ENCODE assay signal across 1 cellular context in the genomic region with DNA sequence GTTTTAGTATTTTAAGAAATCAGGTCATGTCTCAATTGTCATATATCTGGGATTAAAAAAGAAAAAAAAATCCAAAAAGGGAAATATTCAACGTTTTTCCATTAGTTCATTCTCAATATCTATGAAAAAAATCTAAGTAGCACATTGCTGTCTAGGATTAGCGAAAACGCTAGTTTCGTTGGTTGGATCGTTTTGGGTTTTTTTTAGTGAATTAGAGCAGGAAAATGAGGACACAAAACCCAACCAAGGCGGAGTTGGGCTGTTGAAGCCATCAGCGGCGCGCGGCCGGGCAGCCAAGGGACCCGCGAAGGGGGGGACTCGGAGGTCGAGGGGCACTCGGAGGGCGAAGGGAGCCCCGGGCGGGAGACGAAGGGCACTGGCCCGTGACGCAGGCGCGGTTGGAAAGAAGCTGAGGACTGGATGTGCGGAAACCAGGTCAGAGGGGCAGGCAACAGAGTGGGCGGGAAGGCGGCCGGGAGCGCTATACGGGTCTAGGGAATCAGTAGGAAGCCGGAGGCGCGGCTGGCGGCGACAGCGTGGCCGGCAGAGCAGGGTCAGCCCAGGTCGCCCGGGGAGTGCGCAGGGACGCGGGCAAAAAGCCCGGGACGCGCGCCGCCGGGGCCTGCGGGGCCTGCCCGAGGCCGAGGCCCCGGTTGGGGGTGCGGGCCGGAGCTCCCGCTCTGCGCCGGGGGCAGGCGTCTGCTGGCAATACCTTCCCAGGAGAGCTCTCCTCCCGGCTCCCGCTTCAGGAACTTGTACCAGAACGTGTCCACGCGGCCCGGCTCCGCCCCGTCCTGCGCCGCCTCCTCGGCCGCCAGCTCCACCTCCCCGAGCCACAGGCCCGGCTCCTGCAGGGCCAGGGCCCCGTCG.
TF ChIP-seq lines count a peak whose summit lies in the region.

No MANE protein-coding gene starts in this region.

TF ChIP-seq in HepG2, 621 proteins besides CTCF, POLR2A, EP300 and RAD21 (continued from another document and continues in another):
- TF ChIP-seq, protein P1, sequence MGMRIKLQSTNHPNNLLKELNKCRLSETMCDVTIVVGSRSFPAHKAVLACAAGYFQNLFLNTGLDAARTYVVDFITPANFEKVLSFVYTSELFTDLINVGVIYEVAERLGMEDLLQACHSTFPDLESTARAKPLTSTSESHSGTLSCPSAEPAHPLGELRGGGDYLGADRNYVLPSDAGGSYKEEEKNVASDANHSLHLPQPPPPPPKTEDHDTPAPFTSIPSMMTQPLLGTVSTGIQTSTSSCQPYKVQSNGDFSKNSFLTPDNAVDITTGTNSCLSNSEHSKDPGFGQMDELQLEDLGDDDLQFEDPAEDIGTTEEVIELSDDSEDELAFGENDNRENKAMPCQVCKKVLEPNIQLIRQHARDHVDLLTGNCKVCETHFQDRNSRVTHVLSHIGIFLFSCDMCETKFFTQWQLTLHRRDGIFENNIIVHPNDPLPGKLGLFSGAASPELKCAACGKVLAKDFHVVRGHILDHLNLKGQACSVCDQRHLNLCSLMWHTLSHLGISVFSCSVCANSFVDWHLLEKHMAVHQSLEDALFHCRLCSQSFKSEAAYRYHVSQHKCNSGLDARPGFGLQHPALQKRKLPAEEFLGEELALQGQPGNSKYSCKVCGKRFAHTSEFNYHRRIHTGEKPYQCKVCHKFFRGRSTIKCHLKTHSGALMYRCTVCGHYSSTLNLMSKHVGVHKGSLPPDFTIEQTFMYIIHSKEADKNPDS (CRISPR knock-in tag; IDR thresholded peaks at IDR 0.05) = no peak
- TF ChIP-seq HDAC2 (CRISPR knock-in tag; IDR thresholded peaks at IDR 0.05) (peak; percentile 78), ZNF749 (CRISPR knock-in tag; IDR thresholded peaks at IDR 0.05; ENCODE audit: borderline replicate concordance) (no peak), ETV5 (CRISPR knock-in tag; IDR thresholded peaks at IDR 0.05; ENCODE audit: borderline replicate concordance) (peak; percentile 72; the same call in 1 of the 2 replicates), SIX4 (CRISPR knock-in tag; IDR thresholded peaks at IDR 0.05) (0 out of 2 replicates have a peak, but pooled peaks have one; percentile 15), ZC3H13 (CRISPR knock-in tag; IDR thresholded peaks at IDR 0.05) (peak; percentile 90; the same call in 1 of the 2 replicates), ZMAT3 (CRISPR knock-in tag; conservative IDR thresholded peaks at IDR 0.05) (peak; percentile 80), ZNF343 (CRISPR knock-in tag; IDR thresholded peaks at IDR 0.05) (peak; percentile 16), PTBP1 (IDR thresholded peaks at IDR 0.05; ENCODE audit: low read depth, low read length, poor library complexity, severe bottlenecking) (no peak), MAFK (conservative IDR thresholded peaks at IDR 0.05 in 1 of 2, IDR thresholded peaks at IDR 0.05 in 1 of 2; ENCODE audit: low read length in 2 of 2) (no peak), ZNF432 (CRISPR knock-in tag; IDR thresholded peaks at IDR 0.05; ENCODE audit: borderline replicate concordance) (no peak), FOSL2 (CRISPR knock-in tag; IDR thresholded peaks at IDR 0.05) (peak; percentile 61), DR1 (CRISPR knock-in tag; IDR thresholded peaks at IDR 0.05) (peak; percentile 53), ZNF256 (CRISPR knock-in tag; conservative IDR thresholded peaks at IDR 0.05) (0 out of 2 replicates have a peak, but pooled peaks have one; percentile 79), TBX3 (IDR thresholded peaks at IDR 0.05; ENCODE audit: borderline replicate concordance) (no peak), TP53 (CRISPR knock-in tag; conservative IDR thresholded peaks at IDR 0.05) (0 out of 2 replicates have a peak, but pooled peaks have one; percentile 24), MZF1 (CRISPR knock-in tag; IDR thresholded peaks at IDR 0.05; ENCODE audit: borderline replicate concordance) (0 out of 2 replicates have a peak, but pooled peaks have one; percentile 50), HNRNPK (IDR thresholded peaks at IDR 0.05; ENCODE audit: low read depth, low read length, poor library complexity, severe bottlenecking) (peak; percentile 56), ZNF703 (CRISPR knock-in tag; IDR thresholded peaks at IDR 0.05; ENCODE audit: borderline replicate concordance) (peak; percentile 44; the same call in 1 of the 2 replicates), YY1 (IDR thresholded peaks at IDR 0.05; ENCODE audit: insufficient read depth, insufficient replicate concordance, low read depth, low read length) (peak; percentile 75), ZNF3 (CRISPR knock-in tag; IDR thresholded peaks at IDR 0.05) (no peak), SRY (CRISPR knock-in tag; IDR thresholded peaks at IDR 0.05) (peak; percentile 86; the same call in 1 of the 2 replicates), GATAD1 (CRISPR knock-in tag; IDR thresholded peaks at IDR 0.05) (peak; percentile 64; the same call in 1 of the 2 replicates), RCOR2 (CRISPR knock-in tag; IDR thresholded peaks at IDR 0.05) (0 out of 2 replicates have a peak, but pooled peaks have one; percentile 36), FOXK2 (IDR thresholded peaks at IDR 0.05) (no peak), ZNF207 (IDR thresholded peaks at IDR 0.05; ENCODE audit: borderline replicate concordance) (no peak), NR2C2 (CRISPR knock-in tag; IDR thresholded peaks at IDR 0.05; ENCODE audit: borderline replicate concordance) (peak; percentile 92), ARNT2 (CRISPR knock-in tag; IDR thresholded peaks at IDR 0.05; ENCODE audit: low read depth) (peak; percentile 77), ATF7 (IDR thresholded peaks at IDR 0.05) (no peak), ATF7 (CRISPR knock-in tag; IDR thresholded peaks at IDR 0.05) (no peak), MTERF4 (CRISPR knock-in tag; IDR thresholded peaks at IDR 0.05) (no peak), IKZF1 (IDR thresholded peaks at IDR 0.05) (no peak), MXI1 (IDR thresholded peaks at IDR 0.05; ENCODE audit: borderline replicate concordance, low read depth, low read length) (0 out of 3 replicates have a peak, but pooled peaks have one; percentile 7), KLF11 (CRISPR knock-in tag; IDR thresholded peaks at IDR 0.05) (peak; percentile 79; the same call in 1 of the 2 replicates)
- TF ChIP-seq, protein P2, sequence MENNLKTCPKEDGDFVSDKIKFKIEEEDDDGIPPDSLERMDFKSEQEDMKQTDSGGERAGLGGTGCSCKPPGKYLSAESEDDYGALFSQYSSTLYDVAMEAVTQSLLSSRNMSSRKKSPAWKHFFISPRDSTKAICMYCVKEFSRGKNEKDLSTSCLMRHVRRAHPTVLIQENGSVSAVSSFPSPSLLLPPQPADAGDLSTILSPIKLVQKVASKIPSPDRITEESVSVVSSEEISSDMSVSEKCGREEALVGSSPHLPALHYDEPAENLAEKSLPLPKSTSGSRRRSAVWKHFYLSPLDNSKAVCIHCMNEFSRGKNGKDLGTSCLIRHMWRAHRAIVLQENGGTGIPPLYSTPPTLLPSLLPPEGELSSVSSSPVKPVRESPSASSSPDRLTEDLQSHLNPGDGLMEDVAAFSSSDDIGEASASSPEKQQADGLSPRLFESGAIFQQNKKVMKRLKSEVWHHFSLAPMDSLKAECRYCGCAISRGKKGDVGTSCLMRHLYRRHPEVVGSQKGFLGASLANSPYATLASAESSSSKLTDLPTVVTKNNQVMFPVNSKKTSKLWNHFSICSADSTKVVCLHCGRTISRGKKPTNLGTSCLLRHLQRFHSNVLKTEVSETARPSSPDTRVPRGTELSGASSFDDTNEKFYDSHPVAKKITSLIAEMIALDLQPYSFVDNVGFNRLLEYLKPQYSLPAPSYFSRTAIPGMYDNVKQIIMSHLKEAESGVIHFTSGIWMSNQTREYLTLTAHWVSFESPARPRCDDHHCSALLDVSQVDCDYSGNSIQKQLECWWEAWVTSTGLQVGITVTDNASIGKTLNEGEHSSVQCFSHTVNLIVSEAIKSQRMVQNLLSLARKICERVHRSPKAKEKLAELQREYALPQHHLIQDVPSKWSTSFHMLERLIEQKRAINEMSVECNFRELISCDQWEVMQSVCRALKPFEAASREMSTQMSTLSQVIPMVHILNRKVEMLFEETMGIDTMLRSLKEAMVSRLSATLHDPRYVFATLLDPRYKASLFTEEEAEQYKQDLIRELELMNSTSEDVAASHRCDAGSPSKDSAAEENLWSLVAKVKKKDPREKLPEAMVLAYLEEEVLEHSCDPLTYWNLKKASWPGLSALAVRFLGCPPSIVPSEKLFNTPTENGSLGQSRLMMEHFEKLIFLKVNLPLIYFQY (CRISPR knock-in tag; IDR thresholded peaks at IDR 0.05; ENCODE audit: borderline replicate concordance) = peak; percentile 74
- TF ChIP-seq, protein P3, sequence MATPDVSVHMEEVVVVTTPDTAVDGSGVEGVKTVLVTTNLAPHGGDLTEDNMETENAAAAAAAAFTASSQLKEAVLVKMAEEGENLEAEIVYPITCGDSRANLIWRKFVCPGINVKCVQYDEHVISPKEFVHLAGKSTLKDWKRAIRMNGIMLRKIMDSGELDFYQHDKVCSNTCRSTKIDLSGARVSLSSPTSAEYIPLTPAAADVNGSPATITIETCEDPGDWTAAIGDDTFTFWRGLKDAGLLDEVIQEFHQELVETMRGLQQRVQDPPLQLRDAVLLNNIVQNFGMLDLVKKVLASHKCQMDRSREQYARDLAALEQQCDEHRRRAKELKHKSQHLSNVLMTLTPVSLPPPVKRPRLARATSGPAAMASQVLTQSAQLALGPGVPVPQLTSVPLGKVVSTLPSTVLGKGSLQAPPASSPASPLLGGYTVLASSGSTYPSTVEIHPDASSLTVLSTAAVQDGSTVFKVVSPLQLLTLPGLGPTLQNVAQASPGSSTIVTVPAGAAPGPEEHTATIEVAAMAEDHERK (CRISPR knock-in tag; IDR thresholded peaks at IDR 0.05; ENCODE audit: low read depth) = peak; percentile 18; the same call in 1 of the 2 replicates
- TF ChIP-seq, protein P4, sequence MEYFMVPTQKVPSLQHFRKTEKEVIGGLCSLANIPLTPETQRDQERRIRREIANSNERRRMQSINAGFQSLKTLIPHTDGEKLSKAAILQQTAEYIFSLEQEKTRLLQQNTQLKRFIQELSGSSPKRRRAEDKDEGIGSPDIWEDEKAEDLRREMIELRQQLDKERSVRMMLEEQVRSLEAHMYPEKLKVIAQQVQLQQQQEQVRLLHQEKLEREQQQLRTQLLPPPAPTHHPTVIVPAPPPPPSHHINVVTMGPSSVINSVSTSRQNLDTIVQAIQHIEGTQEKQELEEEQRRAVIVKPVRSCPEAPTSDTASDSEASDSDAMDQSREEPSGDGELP (IDR thresholded peaks at IDR 0.05; ENCODE audit: borderline replicate concordance, low read depth) = peak; percentile 10; the same call in 1 of the 2 replicates
- TF ChIP-seq, protein P5, sequence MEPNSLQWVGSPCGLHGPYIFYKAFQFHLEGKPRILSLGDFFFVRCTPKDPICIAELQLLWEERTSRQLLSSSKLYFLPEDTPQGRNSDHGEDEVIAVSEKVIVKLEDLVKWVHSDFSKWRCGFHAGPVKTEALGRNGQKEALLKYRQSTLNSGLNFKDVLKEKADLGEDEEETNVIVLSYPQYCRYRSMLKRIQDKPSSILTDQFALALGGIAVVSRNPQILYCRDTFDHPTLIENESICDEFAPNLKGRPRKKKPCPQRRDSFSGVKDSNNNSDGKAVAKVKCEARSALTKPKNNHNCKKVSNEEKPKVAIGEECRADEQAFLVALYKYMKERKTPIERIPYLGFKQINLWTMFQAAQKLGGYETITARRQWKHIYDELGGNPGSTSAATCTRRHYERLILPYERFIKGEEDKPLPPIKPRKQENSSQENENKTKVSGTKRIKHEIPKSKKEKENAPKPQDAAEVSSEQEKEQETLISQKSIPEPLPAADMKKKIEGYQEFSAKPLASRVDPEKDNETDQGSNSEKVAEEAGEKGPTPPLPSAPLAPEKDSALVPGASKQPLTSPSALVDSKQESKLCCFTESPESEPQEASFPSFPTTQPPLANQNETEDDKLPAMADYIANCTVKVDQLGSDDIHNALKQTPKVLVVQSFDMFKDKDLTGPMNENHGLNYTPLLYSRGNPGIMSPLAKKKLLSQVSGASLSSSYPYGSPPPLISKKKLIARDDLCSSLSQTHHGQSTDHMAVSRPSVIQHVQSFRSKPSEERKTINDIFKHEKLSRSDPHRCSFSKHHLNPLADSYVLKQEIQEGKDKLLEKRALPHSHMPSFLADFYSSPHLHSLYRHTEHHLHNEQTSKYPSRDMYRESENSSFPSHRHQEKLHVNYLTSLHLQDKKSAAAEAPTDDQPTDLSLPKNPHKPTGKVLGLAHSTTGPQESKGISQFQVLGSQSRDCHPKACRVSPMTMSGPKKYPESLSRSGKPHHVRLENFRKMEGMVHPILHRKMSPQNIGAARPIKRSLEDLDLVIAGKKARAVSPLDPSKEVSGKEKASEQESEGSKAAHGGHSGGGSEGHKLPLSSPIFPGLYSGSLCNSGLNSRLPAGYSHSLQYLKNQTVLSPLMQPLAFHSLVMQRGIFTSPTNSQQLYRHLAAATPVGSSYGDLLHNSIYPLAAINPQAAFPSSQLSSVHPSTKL (CRISPR knock-in tag; IDR thresholded peaks at IDR 0.05) = peak; percentile 82
- TF ChIP-seq, protein P6, sequence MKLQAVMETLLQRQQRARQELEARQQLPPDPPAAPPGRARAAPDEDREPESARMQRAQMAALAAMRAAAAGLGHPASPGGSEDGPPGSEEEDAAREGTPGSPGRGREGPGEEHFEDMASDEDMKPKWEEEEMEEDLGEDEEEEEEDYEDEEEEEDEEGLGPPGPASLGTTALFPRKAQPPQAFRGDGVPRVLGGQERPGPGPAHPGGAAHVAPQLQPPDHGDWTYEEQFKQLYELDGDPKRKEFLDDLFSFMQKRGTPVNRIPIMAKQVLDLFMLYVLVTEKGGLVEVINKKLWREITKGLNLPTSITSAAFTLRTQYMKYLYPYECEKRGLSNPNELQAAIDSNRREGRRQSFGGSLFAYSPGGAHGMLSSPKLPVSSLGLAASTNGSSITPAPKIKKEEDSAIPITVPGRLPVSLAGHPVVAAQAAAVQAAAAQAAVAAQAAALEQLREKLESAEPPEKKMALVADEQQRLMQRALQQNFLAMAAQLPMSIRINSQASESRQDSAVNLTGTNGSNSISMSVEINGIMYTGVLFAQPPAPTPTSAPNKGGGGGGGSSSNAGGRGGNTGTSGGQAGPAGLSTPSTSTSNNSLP (IDR thresholded peaks at IDR 0.05; ENCODE audit: low read depth, low read length) = peak; percentile 61
